1 cellular context compared by ENCODE assay signal in genomic region chr3:53844262-53845102, GRCh38.
A peak's percentile ranks its signal among the peaks of the same experiment; 100 is the strongest.
TF ChIP-seq lines count a peak whose summit lies in the region.

No MANE protein-coding gene starts in this region.

TF ChIP-seq in HepG2, 621 proteins besides CTCF, POLR2A, EP300 and RAD21 (continued from another document and continues in another):
- TF ChIP-seq ZNF142 (CRISPR knock-in tag; IDR thresholded peaks at IDR 0.05) (0 out of 2 replicates have a peak, but pooled peaks have one; percentile 37), MTERF4 (CRISPR knock-in tag; IDR thresholded peaks at IDR 0.05) (no peak), DDIT3 (CRISPR knock-in tag; IDR thresholded peaks at IDR 0.05) (no peak), RAD51 (IDR thresholded peaks at IDR 0.05; ENCODE audit: borderline replicate concordance) (no peak), ZNF235 (CRISPR knock-in tag; IDR thresholded peaks at IDR 0.05; ENCODE audit: borderline replicate concordance) (peak; percentile 50; the same call in 1 of the 2 replicates), ZNF275 (CRISPR knock-in tag; IDR thresholded peaks at IDR 0.05; ENCODE audit: borderline replicate concordance) (no peak), PCBP1 (IDR thresholded peaks at IDR 0.05; ENCODE audit: borderline replicate concordance, low read depth, low read length) (no peak), LRRFIP1 (CRISPR knock-in tag; conservative IDR thresholded peaks at IDR 0.05) (no peak), ZNF772 (CRISPR knock-in tag; IDR thresholded peaks at IDR 0.05) (no peak), ZNF124 (CRISPR knock-in tag; IDR thresholded peaks at IDR 0.05) (no peak; the same call in 1 of the 2 replicates), ZBTB37 (CRISPR knock-in tag; IDR thresholded peaks at IDR 0.05) (no peak), ATF7-NPFF (CRISPR knock-in tag; IDR thresholded peaks at IDR 0.05; ENCODE audit: low read depth) (0 out of 2 replicates have a peak, but pooled peaks have one; percentile 42), ZSCAN29 (CRISPR knock-in tag; conservative IDR thresholded peaks at IDR 0.05) (no peak), SSRP1 (CRISPR knock-in tag; IDR thresholded peaks at IDR 0.05) (no peak), RNF2 (conservative IDR thresholded peaks at IDR 0.05; ENCODE audit: low read depth) (no peak), ZNF205 (CRISPR knock-in tag; IDR thresholded peaks at IDR 0.05) (no peak), NR2F1 (CRISPR knock-in tag; IDR thresholded peaks at IDR 0.05) (peak in 1 of 2 experiments; percentile 42; a peak in 1 of 4 replicates), REXO4 (CRISPR knock-in tag; IDR thresholded peaks at IDR 0.05; ENCODE audit: borderline replicate concordance) (no peak), ZBTB7A (CRISPR knock-in tag; IDR thresholded peaks at IDR 0.05) (no peak), ISX (CRISPR knock-in tag; conservative IDR thresholded peaks at IDR 0.05) (0 out of 2 replicates have a peak, but pooled peaks have one; percentile 47), THRA (CRISPR knock-in tag; IDR thresholded peaks at IDR 0.05; ENCODE audit: borderline replicate concordance) (no peak; the same call in 1 of the 2 replicates), ZNF354B (CRISPR knock-in tag; IDR thresholded peaks at IDR 0.05) (no peak), ZNF768 (CRISPR knock-in tag; IDR thresholded peaks at IDR 0.05) (no peak), ZNF292 (CRISPR knock-in tag; IDR thresholded peaks at IDR 0.05; ENCODE audit: borderline replicate concordance, low read depth) (no peak), ZBTB20 (CRISPR knock-in tag; IDR thresholded peaks at IDR 0.05; ENCODE audit: borderline replicate concordance, low read depth) (peak; percentile 64; the same call in 1 of the 2 replicates), RXRA (CRISPR knock-in tag; IDR thresholded peaks at IDR 0.05) (peak; percentile 14), ZUFSP (CRISPR knock-in tag; IDR thresholded peaks at IDR 0.05; ENCODE audit: borderline replicate concordance) (no peak), KMT2A (CRISPR knock-in tag; IDR thresholded peaks at IDR 0.05) (0 out of 2 replicates have a peak, but pooled peaks have one; percentile 8), MED13 (CRISPR knock-in tag; IDR thresholded peaks at IDR 0.05) (peak; percentile 59; the same call in 1 of the 2 replicates), ZNF547 (CRISPR knock-in tag; IDR thresholded peaks at IDR 0.05) (peak; percentile 14; the same call in 1 of the 2 replicates), AFF4 (CRISPR knock-in tag; IDR thresholded peaks at IDR 0.05) (no peak; the same call in none of the 2 replicates), SNAPC5 (CRISPR knock-in tag; IDR thresholded peaks at IDR 0.05; ENCODE audit: borderline replicate concordance) (no peak), MBNL3 (CRISPR knock-in tag; conservative IDR thresholded peaks at IDR 0.05) (no peak), ZNF546 (CRISPR knock-in tag; conservative IDR thresholded peaks at IDR 0.05) (no peak; the same call in 1 of the 2 replicates), ESRRA (CRISPR knock-in tag; IDR thresholded peaks at IDR 0.05; ENCODE audit: low read depth) (no peak; the same call in none of the 2 replicates), POGK (CRISPR knock-in tag; conservative IDR thresholded peaks at IDR 0.05) (0 out of 2 replicates have a peak, but pooled peaks have one; percentile 54)
